Comparison of ENCODE assay signal across 1 cellular context in the genomic region with DNA sequence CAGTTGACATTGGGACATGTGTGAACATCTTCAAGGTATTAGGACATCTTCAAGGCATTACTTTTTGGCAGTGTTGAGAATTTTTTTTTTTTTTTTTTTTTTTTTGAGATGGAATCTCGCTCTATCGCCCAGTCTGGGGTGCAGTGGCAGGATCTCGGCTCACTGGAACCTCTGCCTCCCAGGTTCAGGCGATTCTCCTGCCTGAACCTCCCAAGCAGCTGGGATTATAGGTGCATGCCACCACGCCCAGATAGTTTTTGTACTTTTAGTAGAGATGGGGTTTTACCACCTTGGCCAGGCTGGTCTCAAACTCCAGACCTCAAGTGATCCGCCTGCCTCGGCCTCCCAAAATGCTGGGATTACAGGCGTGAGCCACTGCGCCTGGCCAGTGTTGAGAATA.
TF ChIP-seq lines count a peak whose summit lies in the region.

No MANE protein-coding gene starts in this region.

TF ChIP-seq in HEK293, 187 proteins besides CTCF, POLR2A, EP300 and RAD21 (continued from another document):
- TF ChIP-seq, protein P1, sequence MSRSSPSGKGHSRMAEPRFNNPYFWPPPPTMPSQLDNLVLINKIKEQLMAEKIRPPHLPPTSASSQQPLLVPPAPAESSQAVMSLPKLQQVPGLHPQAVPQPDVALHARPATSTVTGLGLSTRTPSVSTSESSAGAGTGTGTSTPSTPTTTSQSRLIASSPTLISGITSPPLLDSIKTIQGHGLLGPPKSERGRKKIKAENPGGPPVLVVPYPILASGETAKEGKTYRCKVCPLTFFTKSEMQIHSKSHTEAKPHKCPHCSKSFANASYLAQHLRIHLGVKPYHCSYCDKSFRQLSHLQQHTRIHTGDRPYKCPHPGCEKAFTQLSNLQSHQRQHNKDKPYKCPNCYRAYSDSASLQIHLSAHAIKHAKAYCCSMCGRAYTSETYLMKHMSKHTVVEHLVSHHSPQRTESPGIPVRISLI (tag by site-specific recombination; IDR thresholded peaks at IDR 0.05): 0 out of 2 replicates have a peak, but pooled peaks have one; percentile 58
